Comparison of ENCODE assay signal across 15 cellular contexts in genomic region chr3:88988906-88989305, GRCh38.
"Had no signal": no experiment of that assay in that cellular context is flagged by ENCODE, and none has a peak within 500 bp of the region (broad histone marks: within the 10 kb centered on the region; RNA-seq: fewer than 3 reads in every experiment).

No MANE protein-coding gene starts in this region.

- H3K4me3 ChIP-seq: body of pancreas, lung, thyroid gland had no signal

- H3K4me1 ChIP-seq: body of pancreas, thyroid gland had no signal

- H3K36me3 ChIP-seq: thyroid gland had no signal

- H3K27ac ChIP-seq: body of pancreas, thyroid gland had no signal

- DNase-seq: activated CD4-positive, alpha-beta T cell treated with anti-CD3 and anti-CD28 coated beads, Interleukin-2, amount 10 ng/mL, durations not matched to agents 24 days and 14 days; activated CD8-positive, alpha-beta T cell treated with anti-CD3 and anti-CD28 coated beads, Interleukin-2, amount 10 ng/mL, durations not matched to agents 7 days and 5 days; activated naive CD4-positive, alpha-beta T cell treated with Interleukin-2 at 50 U/mL for 16 hours; activated naive CD8-positive, alpha-beta T cell treated with anti-CD3 and anti-CD28 coated beads, Interleukin-2, amount 10 ng/mL, durations not matched to agents 7 days and 5 days; activated T-cell treated with anti-CD3 and anti-CD28 coated beads, Interleukin-2, amount 50 U/mL, for 24 hours; body of pancreas; effector CD4-positive, alpha-beta T cell; hippocampal formation; stimulated activated CD4-positive, alpha-beta T cell treated with anti-CD3 and anti-CD28 coated beads, Interleukin-12 subunit alpha, Interleukin-12 subunit beta, amount 100 ng/mL, for 4 hours; stimulated activated CD4-positive, alpha-beta T cell treated with anti-CD3 and anti-CD28 coated beads, Interleukin-1b, Interleukin-23, amount 100 ng/mL, for 48 hours; stimulated activated CD8-positive, alpha-beta memory T cell treated with anti-CD3 and anti-CD28 coated beads, Interleukin-4, amount 100 ng/mL, for 48 hours; stimulated activated naive CD4-positive, alpha-beta T cell treated with Interleukin-2 at 50 U/mL for 16 hours; T1000; thyroid gland had no signal

- H3K9me3 ChIP-seq: body of pancreas, thyroid gland had no signal

- H3K27me3 ChIP-seq: body of pancreas, thyroid gland had no signal
